ENCODE assay signal across 1 cellular context in genomic region chr6:167963589-167964057, GRCh38.
TF ChIP-seq lines count a peak whose summit lies in the region.

No MANE protein-coding gene starts in this region.

TF ChIP-seq in HepG2, 621 proteins besides CTCF, POLR2A, EP300 and RAD21 (continued from another document and continues in another):
- TF ChIP-seq TFDP2 (CRISPR knock-in tag; IDR thresholded peaks at IDR 0.05) (peak; percentile 25; the same call in 1 of the 2 replicates), ZNF180 (CRISPR knock-in tag; IDR thresholded peaks at IDR 0.05; ENCODE audit: borderline replicate concordance, low read depth) (no peak), ZNF737 (CRISPR knock-in tag; IDR thresholded peaks at IDR 0.05; ENCODE audit: borderline replicate concordance) (no peak), ZNF839 (CRISPR knock-in tag; IDR thresholded peaks at IDR 0.05; ENCODE audit: borderline replicate concordance) (no peak), MIER3 (CRISPR knock-in tag; IDR thresholded peaks at IDR 0.05; ENCODE audit: borderline replicate concordance) (0 out of 2 replicates have a peak, but pooled peaks have one; percentile 40), SATB2 (CRISPR knock-in tag; IDR thresholded peaks at IDR 0.05) (no peak), ZBTB39 (CRISPR knock-in tag; IDR thresholded peaks at IDR 0.05) (no peak), ARNT2 (CRISPR knock-in tag; IDR thresholded peaks at IDR 0.05; ENCODE audit: low read depth) (no peak), ZNF124 (CRISPR knock-in tag; IDR thresholded peaks at IDR 0.05) (peak; percentile 67; the same call in 1 of the 2 replicates), PHF21A (CRISPR knock-in tag; IDR thresholded peaks at IDR 0.05) (peak; percentile 61; the same call in 1 of the 2 replicates), ZKSCAN5 (CRISPR knock-in tag; IDR thresholded peaks at IDR 0.05) (peak; percentile 64; the same call in 1 of the 2 replicates), TMF1 (CRISPR knock-in tag; IDR thresholded peaks at IDR 0.05; ENCODE audit: low read depth) (no peak), CERS6 (CRISPR knock-in tag; IDR thresholded peaks at IDR 0.05) (no peak), ZNF691 (CRISPR knock-in tag; IDR thresholded peaks at IDR 0.05; ENCODE audit: borderline replicate concordance, low read depth) (no peak), SNRNP70 (IDR thresholded peaks at IDR 0.05; ENCODE audit: low read depth, low read length) (no peak), ERF (CRISPR knock-in tag; IDR thresholded peaks at IDR 0.05) (peak; percentile 75; the same call in 1 of the 2 replicates), GATAD1 (CRISPR knock-in tag; IDR thresholded peaks at IDR 0.05) (no peak; the same call in 1 of the 2 replicates), XRCC5 (optimal IDR thresholded peaks at IDR 0.05; ENCODE audit: low read length) (no peak), ZNF12 (CRISPR knock-in tag; IDR thresholded peaks at IDR 0.05) (no peak), RFX3 (CRISPR knock-in tag; IDR thresholded peaks at IDR 0.05) (no peak), ZBTB26 (CRISPR knock-in tag; IDR thresholded peaks at IDR 0.05; ENCODE audit: borderline replicate concordance) (peak; percentile 85; the same call in 1 of the 2 replicates), KLF12 (CRISPR knock-in tag; IDR thresholded peaks at IDR 0.05; ENCODE audit: borderline replicate concordance) (peak; percentile 24; the same call in 1 of the 2 replicates), ZBTB49 (CRISPR knock-in tag; IDR thresholded peaks at IDR 0.05; ENCODE audit: borderline replicate concordance) (no peak), ZMYM4 (CRISPR knock-in tag; IDR thresholded peaks at IDR 0.05) (peak; percentile 71), ZNF597 (CRISPR knock-in tag; IDR thresholded peaks at IDR 0.05) (no peak), NFYB (CRISPR knock-in tag; IDR thresholded peaks at IDR 0.05) (no peak), LBX2 (CRISPR knock-in tag; IDR thresholded peaks at IDR 0.05; ENCODE audit: borderline replicate concordance) (no peak), ZNF704 (CRISPR knock-in tag; IDR thresholded peaks at IDR 0.05; ENCODE audit: borderline replicate concordance) (no peak), HNF4A (CRISPR knock-in tag; IDR thresholded peaks at IDR 0.05) (peak; percentile 93), RBM22 (optimal IDR thresholded peaks at IDR 0.05; ENCODE audit: low read length) (peak; percentile 84), ZNF747 (CRISPR knock-in tag; IDR thresholded peaks at IDR 0.05; ENCODE audit: borderline replicate concordance) (no peak; the same call in 1 of the 2 replicates), E2F2 (CRISPR knock-in tag; IDR thresholded peaks at IDR 0.05; ENCODE audit: borderline replicate concordance) (no peak), PRDM10 (CRISPR knock-in tag; IDR thresholded peaks at IDR 0.05; ENCODE audit: low read depth) (no peak; the same call in 1 of the 2 replicates), ZNF207 (IDR thresholded peaks at IDR 0.05; ENCODE audit: borderline replicate concordance) (no peak), ZBED4 (CRISPR knock-in tag; IDR thresholded peaks at IDR 0.05; ENCODE audit: borderline replicate concordance) (no peak), ZNF235 (CRISPR knock-in tag; IDR thresholded peaks at IDR 0.05; ENCODE audit: borderline replicate concordance) (no peak), CENPX (CRISPR knock-in tag; IDR thresholded peaks at IDR 0.05) (no peak), REPIN1 (CRISPR knock-in tag; IDR thresholded peaks at IDR 0.05; ENCODE audit: borderline replicate concordance, low read depth) (peak; percentile 87)
